ENCODE assay signal across 11 cellular contexts in genomic region chrX:86149089-86149488, GRCh38. TPM values are rescaled to one million over a fixed set of nuclear protein-coding genes. Genes with fewer than 3 reads are reported as not detected.
DNase-seq lines count a peak whose midpoint lies in the region; ATAC-seq, FAIRE-seq and TF ChIP-seq lines count a peak whose summit lies in the region.
"Had no signal": no experiment of that assay in that cellular context is flagged by ENCODE, and none has a peak within 500 bp of the region (broad histone marks: within the 10 kb centered on the region; RNA-seq: fewer than 3 reads in every experiment).

No MANE protein-coding gene starts in this region.

- ATAC-seq in activated T-helper 17 cell treated with anti-CD3 and anti-CD28 coated beads, Interleukin-2, amount 50 U/mL, for 72 hours (replicated peaks): no peak
- ATAC-seq in GM18873 (IDR thresholded peaks at IDR 0.05; ENCODE audit: low FRiP score, unreplicated experiment): no peak

- 2 to 37% (median 10%) methylated on average over 9 to 11 of the region's 11 CpGs for WGBS in stomach, 5 donors

- H3K27ac ChIP-seq in keratinocyte (ENCODE audit: control insufficient read depth, insufficient read depth, low read length): no peak overlapping the region
- no peak overlapping the region for H3K27ac ChIP-seq in stomach

- H4K20me1 ChIP-seq in keratinocyte (ENCODE audit: control insufficient read depth, extremely low read depth, insufficient read depth, low read length): no peaks in the 10 kb centered on the region

- TF ChIP-seq CTCF in keratinocyte (optimal IDR thresholded peaks at IDR 0.05 in 1 of 3, IDR thresholded peaks at IDR 0.05 in 1 of 3, conservative IDR thresholded peaks at IDR 0.05 in 1 of 3; ENCODE audit: extremely low read depth in 1 of 3, insufficient read depth in 2 of 3, low read length in 3 of 3) (no peak), stomach (IDR thresholded peaks at IDR 0.05) (no peak)

- no peak overlapping the region for H3K27ac Mint-ChIP-seq in activated T-cell treated with anti-CD3 and anti-CD28 coated beads, Interleukin-2, amount 50 U/mL, for 24 hours
- H3K27ac Mint-ChIP-seq in activated T-helper 17 cell treated with anti-CD3 and anti-CD28 coated beads, Interleukin-2, amount 50 U/mL, for 72 hours: no peak overlapping the region

- no peak overlapping the region for H3K9ac ChIP-seq in keratinocyte (ENCODE audit: control insufficient read depth, extremely low read depth, insufficient read depth, low read length)

- H3K36me3 ChIP-seq in keratinocyte (ENCODE audit: control insufficient read depth in 2 of 2, extremely low read depth in 1 of 2, insufficient read depth in 2 of 2, low read length in 2 of 2): no peaks in the 10 kb centered on the region
- H3K36me3 ChIP-seq in stomach: no peaks in the 10 kb centered on the region

- no peak overlapping the region for H2AFZ ChIP-seq in keratinocyte (ENCODE audit: control insufficient read depth, low read length)

- dilution Hi-C loops in keratinocyte (cut with MboI; ENCODE audit: extremely low pct_ligation_motif_present, low sequenced_read_pairs): no loop called here

- H3K9me3 ChIP-seq in keratinocyte (ENCODE audit: control insufficient read depth, low read depth, low read length): no peaks in the 10 kb centered on the region
- no peaks in the 10 kb centered on the region for H3K9me3 ChIP-seq in stomach

- no peak for TF ChIP-seq EP300 in stomach (IDR thresholded peaks at IDR 0.05)

- H3K27me3 Mint-ChIP-seq in activated T-cell treated with anti-CD3 and anti-CD28 coated beads, Interleukin-2, amount 50 U/mL, for 24 hours: peaks cover 53% of the 10 kb centered on the region
- peaks cover 27% of the 10 kb centered on the region for H3K27me3 Mint-ChIP-seq in activated T-helper 17 cell treated with anti-CD3 and anti-CD28 coated beads, Interleukin-2, amount 50 U/mL, for 72 hours

- H3K9me3 Mint-ChIP-seq in activated T-cell treated with anti-CD3 and anti-CD28 coated beads, Interleukin-2, amount 50 U/mL, for 24 hours: no peaks in the 10 kb centered on the region
- no peaks in the 10 kb centered on the region for H3K9me3 Mint-ChIP-seq in activated T-helper 17 cell treated with anti-CD3 and anti-CD28 coated beads, Interleukin-2, amount 50 U/mL, for 72 hours

- H3K27me3 ChIP-seq in keratinocyte (ENCODE audit: control insufficient read depth, extremely low read depth, insufficient read depth, low read length) (peaks cover 14% of the 10 kb centered on the region), stomach (peaks cover 0 to 31% (median 24%) of the 10 kb centered on the region in 3 donors)

- TF ChIP-seq POLR2A in stomach (IDR thresholded peaks at IDR 0.05): no peak

- peak overlapping the region; percentile 74 for H3K4me3 Mint-ChIP-seq in activated T-cell treated with anti-CD3 and anti-CD28 coated beads, Interleukin-2, amount 50 U/mL, for 24 hours
- H3K4me3 Mint-ChIP-seq in activated T-helper 17 cell treated with anti-CD3 and anti-CD28 coated beads, Interleukin-2, amount 50 U/mL, for 72 hours: peak overlapping the region; percentile 68

- H3K4me3 ChIP-seq in keratinocyte (ENCODE audit: control insufficient read depth in 2 of 3, extremely low read depth in 1 of 3, insufficient read depth in 2 of 3, low read depth in 1 of 3, low read length in 3 of 3) (peak overlapping the region in 1 of 3 experiments; percentile 50), stomach (peak overlapping the region; percentile 37 to 50 (median 44))

- H3K4me1 Mint-ChIP-seq in activated T-cell treated with anti-CD3 and anti-CD28 coated beads, Interleukin-2, amount 50 U/mL, for 24 hours (ENCODE audit: low read depth): peaks cover 17% of the 10 kb centered on the region
- H3K4me1 Mint-ChIP-seq in activated T-helper 17 cell treated with anti-CD3 and anti-CD28 coated beads, Interleukin-2, amount 50 U/mL, for 72 hours: peaks cover 8% of the 10 kb centered on the region

- H3K4me1 ChIP-seq in keratinocyte (ENCODE audit: control insufficient read depth, extremely low read depth, insufficient read depth, low read length) (no peaks in the 10 kb centered on the region), stomach (peaks cover 0 to 13% (median 9%) of the 10 kb centered on the region in 4 donors)

- peak overlapping the region; percentile 62 for H3K4me2 ChIP-seq in keratinocyte (ENCODE audit: control insufficient read depth, extremely low read depth, insufficient read depth, low read depth, low read length)

- FAIRE-seq in keratinocyte (lab: Jason Lieb, UNC): no peak

- no peaks in the 10 kb centered on the region for H3K79me2 ChIP-seq in keratinocyte (ENCODE audit: control insufficient read depth, insufficient read depth, low read length)

- H3K9me1 ChIP-seq in keratinocyte (ENCODE audit: control insufficient read depth, extremely low read depth, insufficient read depth, low read length): no peaks in the 10 kb centered on the region

- intact Hi-C loops in stomach (cut with DNase I; ENCODE audit: low total_unique reads): no loop called here

- DNase-seq in activated T-cell treated with anti-CD3 and anti-CD28 coated beads, Interleukin-2, amount 50 U/mL, for 24 hours: no peak
- DNase-seq in activated T-cell treated with anti-CD3 and anti-CD28 coated beads for 4 hours (no peak), keratinocyte (ENCODE audit: low read depth, low spot score) (no peak), stomach (no peak), NCI-H526 (lab: John Stamatoyannopoulos, UW) (no peak), SKM-1 treated with dmso at 0.1 percent for 144 hours (lab: John Stamatoyannopoulos, UW; ENCODE audit: unreplicated experiment) (no peak)
- DNase-seq: midbrain; stimulated activated CD4-positive, alpha-beta T cell treated with anti-CD3 and anti-CD28 coated beads, Interleukin-4, amount 100 ng/mL, for 4 hours; T-helper 9 cell had no signal

- H3K36me3 Mint-ChIP-seq in activated T-cell treated with anti-CD3 and anti-CD28 coated beads, Interleukin-2, amount 50 U/mL, for 24 hours (ENCODE audit: low read depth): no peaks in the 10 kb centered on the region
- H3K36me3 Mint-ChIP-seq in activated T-helper 17 cell treated with anti-CD3 and anti-CD28 coated beads, Interleukin-2, amount 50 U/mL, for 72 hours (ENCODE audit: low read depth): no peaks in the 10 kb centered on the region

RNA-seq across cellular contexts. Expression of gene DACH2, which starts 0.8 kb away (rescaled TPM):
- total RNA-seq in activated T-helper 17 cell treated with anti-CD3 and anti-CD28 coated beads, Interleukin-2, amount 50 U/mL, for 72 hours: not detected
- polyA plus RNA-seq in keratinocyte (0.02 to 0.08 TPM in 2 of 3 replicates, not detected in the other), stomach (under 1 TPM; 0.10 to 0.25 (median 0.15) TPM)
- 0.06 TPM for polyA plus RNA-seq in keratinocyte (2011; ENCODE audit: low read depth)
- not detected in 2 replicates for polyA plus RNA-seq in keratinocyte (2011; cell fraction: cytosol; rRNA removed)
- polyA plus RNA-seq in keratinocyte (2011; cell fraction: nucleus; rRNA removed): 0.04 and 0.09 TPM in 2 replicates
- 0.08 TPM in 1 of 2 replicates, not detected in the other for polyA plus RNA-seq in keratinocyte (2012; ENCODE audit: low replicate concordance)
- 0.16 TPM in 1 of 3 replicates, not detected in the others for polyA minus RNA-seq in keratinocyte
- polyA minus RNA-seq in keratinocyte (2011; cell fraction: cytosol; rRNA and poly(A)+ RNA removed): not detected
- 0.31 and 0.32 TPM in 2 replicates for polyA minus RNA-seq in keratinocyte (2011; cell fraction: nucleus; rRNA and poly(A)+ RNA removed)
- total RNA-seq in stomach: 1 to 10 TPM in 1 of 5 donors, under 1 TPM in 1, not detected in 3; 0.72 to 6.1 TPM
